Comparison of ENCODE assay signal across 1 cellular context in genomic region chr1:223709598-223709997, GRCh38.
TF ChIP-seq lines count a peak whose summit lies in the region.

No MANE protein-coding gene starts in this region.

TF ChIP-seq in endothelial cell of umbilical vein, 7 proteins besides CTCF, POLR2A, EP300 and RAD21:
- TF ChIP-seq MYC (IDR thresholded peaks at IDR 0.05; ENCODE audit: low read depth, low read length), result no peak
- no peak for TF ChIP-seq POLR2AphosphoS5 (IDR thresholded peaks at IDR 0.05; ENCODE audit: insufficient read depth, low read depth, low read length)
